In genomic region chr20:653110-653589, GRCh38 we compare ENCODE assay signal across 1 cellular context.
TF ChIP-seq lines count a peak whose summit lies in the region.

TSS of gene SRXN1 (minus strand) at chr20:653200. CDS start at chr20:653185, 15 bp downstream.

TF ChIP-seq in A549, 52 proteins besides CTCF, POLR2A, EP300 and RAD21 (continued from another document):
- TF ChIP-seq EHF (CRISPR knock-in tag; IDR thresholded peaks at IDR 0.05) (peak; percentile 60; the same call in 1 of the 2 replicates), NPAS2 (CRISPR knock-in tag; IDR thresholded peaks at IDR 0.05; ENCODE audit: borderline replicate concordance) (no peak), HOXA7 (CRISPR knock-in tag; IDR thresholded peaks at IDR 0.05) (no peak), CBX8 (IDR thresholded peaks at IDR 0.05) (no peak), MAFK (IDR thresholded peaks at IDR 0.05; ENCODE audit: partially characterized antibody) (peak; percentile 88), MAZ (IDR thresholded peaks at IDR 0.05; ENCODE audit: borderline replicate concordance, low read depth, low read length) (peak; percentile 73; the same call in 1 of the 2 replicates), JUN (IDR thresholded peaks at IDR 0.05) (peak; percentile 85 to 98), PHF8 (IDR thresholded peaks at IDR 0.05; ENCODE audit: borderline replicate concordance, low read depth) (no peak), BHLHE40 (IDR thresholded peaks at IDR 0.05; ENCODE audit: low read depth, low read length) (no peak), TFCP2L1 (CRISPR knock-in tag; IDR thresholded peaks at IDR 0.05) (no peak), JUNB (IDR thresholded peaks at IDR 0.05) (peak; percentile 35; the same call in 1 of the 2 replicates), MAX (IDR thresholded peaks at IDR 0.05) (peak; percentile 57; the same call in 1 of the 2 replicates), HOXB5 (CRISPR knock-in tag; IDR thresholded peaks at IDR 0.05) (peak; percentile 82), SREBF2 (IDR thresholded peaks at IDR 0.05) (no peak), RCOR1 (IDR thresholded peaks at IDR 0.05; ENCODE audit: low read depth, low read length) (no peak), MYC (IDR thresholded peaks at IDR 0.05; ENCODE audit: borderline replicate concordance, low read length) (no peak; the same call in 1 of the 2 replicates), EHMT2 (IDR thresholded peaks at IDR 0.05; ENCODE audit: low read depth) (no peak), CHD2 (IDR thresholded peaks at IDR 0.05; ENCODE audit: low read length, partially characterized antibody) (peak; percentile 19), ZFP36 (IDR thresholded peaks at IDR 0.05; ENCODE audit: borderline replicate concordance, partially characterized antibody) (no peak), CBX2 (IDR thresholded peaks at IDR 0.05; ENCODE audit: borderline replicate concordance, low read depth) (no peak), RNF2 (IDR thresholded peaks at IDR 0.05; ENCODE audit: borderline replicate concordance, low read depth) (no peak), HOXB13 (CRISPR knock-in tag; IDR thresholded peaks at IDR 0.05; ENCODE audit: low read depth) (0 out of 2 replicates have a peak, but pooled peaks have one; percentile 79)
- TF ChIP-seq, protein P1, sequence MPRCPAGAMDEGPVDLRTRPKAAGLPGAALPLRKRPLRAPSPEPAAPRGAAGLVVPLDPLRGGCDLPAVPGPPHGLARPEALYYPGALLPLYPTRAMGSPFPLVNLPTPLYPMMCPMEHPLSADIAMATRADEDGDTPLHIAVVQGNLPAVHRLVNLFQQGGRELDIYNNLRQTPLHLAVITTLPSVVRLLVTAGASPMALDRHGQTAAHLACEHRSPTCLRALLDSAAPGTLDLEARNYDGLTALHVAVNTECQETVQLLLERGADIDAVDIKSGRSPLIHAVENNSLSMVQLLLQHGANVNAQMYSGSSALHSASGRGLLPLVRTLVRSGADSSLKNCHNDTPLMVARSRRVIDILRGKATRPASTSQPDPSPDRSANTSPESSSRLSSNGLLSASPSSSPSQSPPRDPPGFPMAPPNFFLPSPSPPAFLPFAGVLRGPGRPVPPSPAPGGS (IDR thresholded peaks at IDR 0.05): peak; percentile 83; the same call in 2 of the 3 replicates
- TF ChIP-seq, protein P2, sequence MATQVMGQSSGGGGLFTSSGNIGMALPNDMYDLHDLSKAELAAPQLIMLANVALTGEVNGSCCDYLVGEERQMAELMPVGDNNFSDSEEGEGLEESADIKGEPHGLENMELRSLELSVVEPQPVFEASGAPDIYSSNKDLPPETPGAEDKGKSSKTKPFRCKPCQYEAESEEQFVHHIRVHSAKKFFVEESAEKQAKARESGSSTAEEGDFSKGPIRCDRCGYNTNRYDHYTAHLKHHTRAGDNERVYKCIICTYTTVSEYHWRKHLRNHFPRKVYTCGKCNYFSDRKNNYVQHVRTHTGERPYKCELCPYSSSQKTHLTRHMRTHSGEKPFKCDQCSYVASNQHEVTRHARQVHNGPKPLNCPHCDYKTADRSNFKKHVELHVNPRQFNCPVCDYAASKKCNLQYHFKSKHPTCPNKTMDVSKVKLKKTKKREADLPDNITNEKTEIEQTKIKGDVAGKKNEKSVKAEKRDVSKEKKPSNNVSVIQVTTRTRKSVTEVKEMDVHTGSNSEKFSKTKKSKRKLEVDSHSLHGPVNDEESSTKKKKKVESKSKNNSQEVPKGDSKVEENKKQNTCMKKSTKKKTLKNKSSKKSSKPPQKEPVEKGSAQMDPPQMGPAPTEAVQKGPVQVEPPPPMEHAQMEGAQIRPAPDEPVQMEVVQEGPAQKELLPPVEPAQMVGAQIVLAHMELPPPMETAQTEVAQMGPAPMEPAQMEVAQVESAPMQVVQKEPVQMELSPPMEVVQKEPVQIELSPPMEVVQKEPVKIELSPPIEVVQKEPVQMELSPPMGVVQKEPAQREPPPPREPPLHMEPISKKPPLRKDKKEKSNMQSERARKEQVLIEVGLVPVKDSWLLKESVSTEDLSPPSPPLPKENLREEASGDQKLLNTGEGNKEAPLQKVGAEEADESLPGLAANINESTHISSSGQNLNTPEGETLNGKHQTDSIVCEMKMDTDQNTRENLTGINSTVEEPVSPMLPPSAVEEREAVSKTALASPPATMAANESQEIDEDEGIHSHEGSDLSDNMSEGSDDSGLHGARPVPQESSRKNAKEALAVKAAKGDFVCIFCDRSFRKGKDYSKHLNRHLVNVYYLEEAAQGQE (IDR thresholded peaks at IDR 0.05): no peak
